Comparison of ENCODE assay signal across 1 cellular context in the genomic region with DNA sequence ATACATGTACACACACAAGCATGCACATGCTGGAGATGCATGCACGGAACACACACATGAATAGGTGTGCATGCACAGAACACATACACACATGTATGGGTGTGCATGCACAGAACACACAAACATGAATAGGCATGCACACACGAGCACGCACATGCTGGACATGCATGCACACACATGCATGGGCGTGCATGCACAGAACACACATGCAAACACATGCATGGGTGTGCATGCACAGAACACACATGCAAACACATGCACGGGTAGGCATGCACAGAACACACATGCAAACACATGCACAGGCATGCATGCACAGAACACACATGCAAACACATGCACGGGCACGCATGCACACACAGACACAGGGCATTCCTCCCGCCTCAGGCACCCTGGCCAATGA.
TF ChIP-seq lines count a peak whose summit lies in the region.

No MANE protein-coding gene starts in this region.

TF ChIP-seq in H1, 55 proteins besides CTCF, POLR2A, EP300 and RAD21:
- TF ChIP-seq CREB1 (IDR thresholded peaks at IDR 0.05), result no peak
- TF ChIP-seq EGR1 (IDR thresholded peaks at IDR 0.05; ENCODE audit: borderline replicate concordance, low read depth, low read length), result no peak
- TF ChIP-seq POLR2AphosphoS5 (IDR thresholded peaks at IDR 0.05; ENCODE audit: low read depth, low read length), result no peak
- TF ChIP-seq, protein P1, sequence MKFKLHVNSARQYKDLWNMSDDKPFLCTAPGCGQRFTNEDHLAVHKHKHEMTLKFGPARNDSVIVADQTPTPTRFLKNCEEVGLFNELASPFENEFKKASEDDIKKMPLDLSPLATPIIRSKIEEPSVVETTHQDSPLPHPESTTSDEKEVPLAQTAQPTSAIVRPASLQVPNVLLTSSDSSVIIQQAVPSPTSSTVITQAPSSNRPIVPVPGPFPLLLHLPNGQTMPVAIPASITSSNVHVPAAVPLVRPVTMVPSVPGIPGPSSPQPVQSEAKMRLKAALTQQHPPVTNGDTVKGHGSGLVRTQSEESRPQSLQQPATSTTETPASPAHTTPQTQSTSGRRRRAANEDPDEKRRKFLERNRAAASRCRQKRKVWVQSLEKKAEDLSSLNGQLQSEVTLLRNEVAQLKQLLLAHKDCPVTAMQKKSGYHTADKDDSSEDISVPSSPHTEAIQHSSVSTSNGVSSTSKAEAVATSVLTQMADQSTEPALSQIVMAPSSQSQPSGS (IDR thresholded peaks at IDR 0.05; ENCODE audit: low read length), result no peak
- TF ChIP-seq TCF12 (IDR thresholded peaks at IDR 0.05; ENCODE audit: low read depth, low read length), result no peak
- no peak for TF ChIP-seq CHD1 (IDR thresholded peaks at IDR 0.05; ENCODE audit: low read depth, low read length)
- no peak for TF ChIP-seq KDM5A (IDR thresholded peaks at IDR 0.05; ENCODE audit: low read length)
- TF ChIP-seq NRF1 (IDR thresholded peaks at IDR 0.05; ENCODE audit: low read depth, low read length), result no peak
- TF ChIP-seq NANOG (IDR thresholded peaks at IDR 0.05; ENCODE audit: insufficient read depth, low read depth, low read length, poor library complexity, severe bottlenecking), result no peak
- TF ChIP-seq CHD2 (IDR thresholded peaks at IDR 0.05; ENCODE audit: low read length), result no peak
- no peak for TF ChIP-seq RFX5 (IDR thresholded peaks at IDR 0.05; ENCODE audit: borderline replicate concordance, low read depth, low read length)
- TF ChIP-seq SP4 (IDR thresholded peaks at IDR 0.05; ENCODE audit: low read length), result no peak
- no peak for TF ChIP-seq KDM4A (IDR thresholded peaks at IDR 0.05; ENCODE audit: low read depth, low read length, severe bottlenecking)
- no peak for TF ChIP-seq JUND (IDR thresholded peaks at IDR 0.05; ENCODE audit: low read length)
- no peak for TF ChIP-seq BRCA1 (IDR thresholded peaks at IDR 0.05; ENCODE audit: low read depth, low read length)
- TF ChIP-seq FOSL1 (IDR thresholded peaks at IDR 0.05; ENCODE audit: insufficient read depth, low read depth, low read length), result no peak
